16 cellular contexts compared by ENCODE assay signal in the genomic region with DNA sequence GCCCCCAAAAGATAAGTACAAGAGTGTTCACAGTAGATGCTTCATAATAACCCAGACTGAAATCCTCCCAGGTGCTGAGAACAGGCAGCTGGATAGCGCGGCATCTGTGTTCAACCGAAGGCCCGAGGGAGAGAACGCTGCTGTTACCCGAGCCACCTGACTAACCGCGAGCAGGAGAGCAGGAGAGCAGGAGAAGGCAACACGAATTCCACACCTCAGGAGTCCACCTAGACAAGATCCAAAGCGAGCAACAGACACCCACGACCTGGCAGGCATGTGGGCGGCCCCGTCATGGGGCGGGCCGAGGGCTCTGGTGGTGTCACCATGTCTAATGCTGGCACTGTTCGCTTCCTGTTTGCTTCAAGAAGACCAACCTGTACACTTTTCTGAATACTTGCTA. TPM values are rescaled to one million over a fixed set of nuclear protein-coding genes. Genes with fewer than 3 reads are reported as not detected.
A peak's percentile ranks its signal among the peaks of the same experiment; 100 is the strongest.
DNase-seq lines count a peak whose midpoint lies in the region; ATAC-seq and TF ChIP-seq lines count a peak whose summit lies in the region.
"Had no signal": no experiment of that assay in that cellular context is flagged by ENCODE, and none has a peak within 500 bp of the region (broad histone marks: within the 10 kb centered on the region; RNA-seq: fewer than 3 reads in every experiment).

No MANE protein-coding gene starts in this region.

- no peaks in the 10 kb centered on the region for H3K9me3 Mint-ChIP-seq in central memory CD8-positive, alpha-beta T cell
- H3K9me3 Mint-ChIP-seq: CD4-positive, CD25-positive, alpha-beta regulatory T cell; IgD-negative memory B cell had no signal

- H3K27ac ChIP-seq in lower lobe of right lung (no peak overlapping the region), aorta (ENCODE audit: low read depth in 1 of 2, low read length in 2 of 2) (no peak overlapping the region)
- H3K27ac ChIP-seq: SJCRH30 had no signal

- DNase-seq in left cardiac atrium (peak; percentile 10), Right ventricle myocardium inferior (ENCODE audit: missing footprints) (no peak), lower lobe of right lung (peak; percentile 20), aorta (peak; percentile 27 to 45), iPS-NIHi11 (ENCODE audit: low spot score) (no peak), NCI-H128 (lab: John Stamatoyannopoulos, UW; ENCODE audit: unreplicated experiment) (no peak)
- DNase-seq in central memory CD8-positive, alpha-beta T cell (ENCODE audit: low spot score in 2 of 2): no peak
- DNase-seq: AML-193; CD4-positive, CD25-positive, alpha-beta regulatory T cell; DMS53; HCEC 1CT; NCI-H2081 treated with DMSO at 0.1 percent for 48 hours; NCI-H510A; SJCRH30 had no signal

- WGBS in aorta, 2 donors: 90 to 91% methylated on average over 16 of the region's 16 CpGs

- no peak for TF ChIP-seq CTCF in lower lobe of right lung (IDR thresholded peaks at IDR 0.05)

- H3K36me3 ChIP-seq in lower lobe of right lung (peaks cover 83% of the 10 kb centered on the region), aorta (ENCODE audit: control insufficient read depth in 1 of 2, insufficient read depth in 2 of 2, low read length in 1 of 2) (peaks cover 4 to 7% of the 10 kb centered on the region in 2 donors)

- H3K27ac Mint-ChIP-seq in central memory CD8-positive, alpha-beta T cell (ENCODE audit: low read depth): peak overlapping the region; percentile 80
- H3K27ac Mint-ChIP-seq: IgD-negative memory B cell had no signal

- no peaks in the 10 kb centered on the region for H3K9me3 ChIP-seq in lower lobe of right lung
- H3K9me3 ChIP-seq in aorta (ENCODE audit: control insufficient read depth, low read length): no peaks in the 10 kb centered on the region
- H3K9me3 ChIP-seq: SJCRH30 had no signal

- no peaks in the 10 kb centered on the region for H3K4me1 Mint-ChIP-seq in central memory CD8-positive, alpha-beta T cell
- H3K4me1 Mint-ChIP-seq: CD4-positive, CD25-positive, alpha-beta regulatory T cell; IgD-negative memory B cell had no signal

- no peak overlapping the region for H3K4me3 Mint-ChIP-seq in central memory CD8-positive, alpha-beta T cell
- H3K4me3 Mint-ChIP-seq: IgD-negative memory B cell had no signal

- ATAC-seq in left cardiac atrium: no peak
- no peak for ATAC-seq in Right ventricle myocardium inferior
- no peak for ATAC-seq in central memory CD8-positive, alpha-beta T cell (replicated peaks; ENCODE audit: extremely low read depth, poor library complexity, severe bottlenecking)
- ATAC-seq in lower lobe of right lung: no peak
- no peak for ATAC-seq in aorta (ENCODE audit: low FRiP score)
- no peak for ATAC-seq in GM21529 (IDR thresholded peaks at IDR 0.05; ENCODE audit: unreplicated experiment)

- H3K4me3 ChIP-seq in lower lobe of right lung (no peak overlapping the region), aorta (ENCODE audit: low read length in 2 of 2) (no peak overlapping the region)
- H3K4me3 ChIP-seq: SJCRH30 had no signal

- intact Hi-C loops in left cardiac atrium (cut with DNase I): no loop called here
- intact Hi-C loops in Right ventricle myocardium inferior (cut with DNase I): no loop called here
- intact Hi-C loops in lower lobe of right lung (cut with DNase I): no loop called here
- intact Hi-C loops in aorta (cut with DNase I): loop anchor here in 1 of 2 donors (5.0 kb wide), 1 partner anchor 48 kb away; a partner anchor contains a TSS

- H3K27me3 ChIP-seq in lower lobe of right lung (ENCODE audit: low read depth) (no peaks in the 10 kb centered on the region), aorta (ENCODE audit: control insufficient read depth in 1 of 2, insufficient read depth in 2 of 2, low read length in 1 of 2) (no peaks in the 10 kb centered on the region)
- H3K27me3 ChIP-seq: SJCRH30 had no signal

- H3K27me3 Mint-ChIP-seq in central memory CD8-positive, alpha-beta T cell: no peaks in the 10 kb centered on the region
- H3K27me3 Mint-ChIP-seq: CD4-positive, CD25-positive, alpha-beta regulatory T cell; IgD-negative memory B cell had no signal

- no peaks in the 10 kb centered on the region for H3K4me1 ChIP-seq in lower lobe of right lung
- H3K4me1 ChIP-seq in aorta (ENCODE audit: control insufficient read depth in 1 of 2, insufficient read depth in 2 of 2, low read length in 2 of 2): no peaks in the 10 kb centered on the region

- peaks cover 16% of the 10 kb centered on the region for H3K36me3 Mint-ChIP-seq in central memory CD8-positive, alpha-beta T cell (ENCODE audit: insufficient read depth)

RNA-seq across cellular contexts. Expression of a gene that starts 20.9 kb away (rescaled TPM):
- total RNA-seq in left cardiac atrium: 10 to 100 TPM in 1 of 2 donors, 1 to 10 TPM in 1; 10.0 to 11.0 TPM
- 7.7 TPM for total RNA-seq in Right ventricle myocardium inferior
- total RNA-seq in lower lobe of right lung: 8.6 TPM
- 10 to 100 TPM in 1 of 2 donors, 1 to 10 TPM in 1; 5.2 to 12.4 TPM for total RNA-seq in aorta
- polyA plus RNA-seq in aorta: 10 to 100 TPM in 1 of 2 donors, 1 to 10 TPM in 1; 2.4 to 47.9 TPM

RNA-seq across cellular contexts. Expression of a gene that starts 23.5 kb away (rescaled TPM):
- 10 to 100 TPM; 66.4 to 66.7 TPM for total RNA-seq in left cardiac atrium
- total RNA-seq in Right ventricle myocardium inferior: 61.0 TPM
- total RNA-seq in lower lobe of right lung: 91.0 TPM
- 10 to 100 TPM; 60.2 to 85.2 TPM for total RNA-seq in aorta
- polyA plus RNA-seq in aorta: 10 to 100 TPM in 1 of 2 donors, 1 to 10 TPM in 1; 9.3 to 52.0 TPM

RNA-seq across cellular contexts. Expression of a gene that starts 49.7 kb away (rescaled TPM):
- total RNA-seq in left cardiac atrium (1 to 10 TPM in 1 of 2 donors, under 1 TPM in 1; 0.68 to 1.6 TPM), Right ventricle myocardium inferior (1.2 TPM), lower lobe of right lung (1.5 TPM), aorta (1 to 10 TPM; 1.1 to 2.6 TPM)
- polyA plus RNA-seq in aorta: 1 to 10 TPM in 1 of 2 donors, under 1 TPM in 1; 0.50 to 8.7 TPM
- total RNA-seq: CD4-positive, CD25-positive, alpha-beta regulatory T cell; SJCRH30 had no signal
- polyA plus RNA-seq: IgD-negative memory B cell had no signal

Comparison
In these comparisons a context has a peak if more than half of its experiments do, and no peak if none do; other contexts are left out.
1. DNase-seq: peak in left cardiac atrium (single experiment), lower lobe of right lung (single experiment) and aorta (2 of 2); none in Right ventricle myocardium inferior (single experiment), central memory CD8-positive, alpha-beta T cell (0 of 2), iPS-NIHi11 (single experiment) and NCI-H128 (single experiment).